In the genomic region with DNA sequence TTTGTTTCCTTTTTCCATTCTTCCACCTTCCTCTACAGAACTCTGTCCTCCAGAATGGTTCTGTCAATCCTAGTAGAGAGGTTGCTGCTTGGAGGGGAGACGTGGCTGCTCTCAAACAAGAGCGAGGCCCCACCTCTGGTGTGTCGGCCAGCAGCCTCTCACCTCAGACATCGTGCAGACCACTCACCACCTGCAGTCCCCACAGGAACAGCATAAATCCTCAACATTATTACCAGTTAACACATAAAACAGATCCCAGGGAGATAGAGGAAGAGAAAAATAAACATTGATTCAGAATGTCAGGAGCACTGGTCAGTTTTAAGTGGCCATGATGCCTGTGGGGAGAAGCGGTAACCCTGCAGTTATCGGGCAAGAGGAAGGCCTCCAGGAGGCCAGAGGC, we compare ENCODE assay signal across 26 cellular contexts.
DNase-seq lines count a peak whose midpoint lies in the region; FAIRE-seq and TF ChIP-seq lines count a peak whose summit lies in the region.
"Had no signal": no experiment of that assay in that cellular context is flagged by ENCODE, and none has a peak within 500 bp of the region (broad histone marks: within the 10 kb centered on the region; RNA-seq: fewer than 3 reads in every experiment).

No MANE protein-coding gene starts in this region.

- DNase-seq in H1 (ENCODE audit: low read depth in 1 of 2, low spot score in 2 of 2) (no peak), sigmoid colon (no peak), immature natural killer cell (no peak)
- no peak for DNase-seq in activated T-helper 1 cell treated with anti-CD3 and anti-CD28 coated beads, Interleukin-12 subunit alpha, Interleukin-12 subunit beta, Interleukin-2, Interleukin-4 antibody, amounts not matched to agents 30 ng/mL and 10 ng/mL and 1 ng/mL, durations not matched to agents 14 hours and 24 hours and 36 hours (ENCODE audit: low spot score)
- no peak for DNase-seq in activated CD4-positive, alpha-beta T cell treated with anti-CD3 and anti-CD28 coated beads, Interleukin-2, amount 50 U/mL, for 48 hours
- DNase-seq: 8988T; ACHN; BE2C; C1 segment of cervical spinal cord; CD4-positive, alpha-beta memory T cell; CD4-positive, CD25-positive, alpha-beta regulatory T cell; CD8-positive, alpha-beta memory T cell; COR-L47; DMS 273 treated with DMSO at 0.1 percent for 48 hours; DMS153; DMS53; DMS79; DND-41; EL; GDM1 had no signal

- H4K8ac ChIP-seq in H1 (ENCODE audit: extremely low read depth, insufficient read depth, low read length): peak overlapping the region; percentile 57; the same call in 1 of the 2 replicates

- no peaks in the 10 kb centered on the region for H3K23me2 ChIP-seq in H1 (ENCODE audit: low read depth, low read length)

- no peak overlapping the region for H2AFZ ChIP-seq in H1 (ENCODE audit: low read length)

- no peak overlapping the region for H4K5ac ChIP-seq in H1 (ENCODE audit: insufficient read length, low read depth, low read length)

- intact Hi-C loops in sigmoid colon (cut with DNase I): loop anchor here (5.0 kb wide), 1 partner anchor 44 kb away; no protein-coding TSS in a partner anchor
- intact Hi-C loops in activated T-helper 1 cell treated with anti-CD3 and anti-CD28 coated beads, Interleukin-12 subunit alpha, Interleukin-12 subunit beta, Interleukin-2, Interleukin-4 antibody, amounts not matched to agents 30 ng/mL and 10 ng/mL and 1 ng/mL, durations not matched to agents 14 hours and 24 hours and 36 hours (cut with micrococcal nuclease): no loop called here

- H3K56ac ChIP-seq in H1 (replicated peaks; ENCODE audit: insufficient read length, low read depth, low read length): no peak overlapping the region

- H3K27ac Mint-ChIP-seq in immature natural killer cell: no peak overlapping the region
- no peak overlapping the region for H3K27ac Mint-ChIP-seq in activated T-helper 1 cell treated with anti-CD3 and anti-CD28 coated beads, Interleukin-12 subunit alpha, Interleukin-12 subunit beta, Interleukin-2, Interleukin-4 antibody, amounts not matched to agents 30 ng/mL and 10 ng/mL and 1 ng/mL, durations not matched to agents 14 hours and 24 hours and 36 hours
- H3K27ac Mint-ChIP-seq: CD14-positive monocyte; CD4-positive, alpha-beta memory T cell; CD4-positive, CD25-positive, alpha-beta regulatory T cell; CD8-positive, alpha-beta memory T cell had no signal

- H3K79me2 ChIP-seq in H1 (ENCODE audit: control insufficient read depth in 1 of 2, insufficient read depth in 2 of 2, low read length in 2 of 2): no peaks in the 10 kb centered on the region

- H3K27me3 ChIP-seq in H1 (replicated peaks in 1 of 4; ENCODE audit: control insufficient read depth in 3 of 4, extremely low read depth in 1 of 4, insufficient read depth in 3 of 4, low read length in 3 of 4) (no peaks in the 10 kb centered on the region), sigmoid colon (no peaks in the 10 kb centered on the region)
- H3K27me3 ChIP-seq: BLaER1 had no signal

- WGBS in H1 (ENCODE audit: extremely low coverage in 1 of 2, insufficient coverage in 1 of 2, insufficient read length in 1 of 2, insufficient replicate concordance in 2 of 2, low coverage in 1 of 2, low lambda C conversion rate in 2 of 2, missing lambda C conversion rate in 1 of 2), 2 experiments: 85% methylated on average over 6 of the region's 6 CpGs; no CpG with 5 or more reads in 1 of the 2 experiments
- 64 to 78% methylated on average over 6 of the region's 6 CpGs for WGBS in sigmoid colon, 2 donors

- no peaks in the 10 kb centered on the region for H3K4me1 Mint-ChIP-seq in immature natural killer cell
- H3K4me1 Mint-ChIP-seq in activated T-helper 1 cell treated with anti-CD3 and anti-CD28 coated beads, Interleukin-12 subunit alpha, Interleukin-12 subunit beta, Interleukin-2, Interleukin-4 antibody, amounts not matched to agents 30 ng/mL and 10 ng/mL and 1 ng/mL, durations not matched to agents 14 hours and 24 hours and 36 hours (ENCODE audit: low read depth): no peaks in the 10 kb centered on the region
- H3K4me1 Mint-ChIP-seq: CD14-positive monocyte; CD4-positive, alpha-beta memory T cell; CD4-positive, CD25-positive, alpha-beta regulatory T cell; CD8-positive, alpha-beta memory T cell had no signal

- H3K4me1 ChIP-seq in H1 (replicated peaks in 1 of 4; ENCODE audit: control insufficient read depth in 3 of 4, insufficient read depth in 4 of 4, low read length in 3 of 4) (no peaks in the 10 kb centered on the region), sigmoid colon (peaks cover 0 to 45% (median 31%) of the 10 kb centered on the region in 4 donors)
- H3K4me1 ChIP-seq: BE2C, BLaER1 had no signal

- H3K79me1 ChIP-seq in H1 (ENCODE audit: low read depth, low read length): no peaks in the 10 kb centered on the region

- H3K14ac ChIP-seq in H1 (ENCODE audit: insufficient read length): no peak overlapping the region

- peaks cover 0 to 5% (median 0%) of the 10 kb centered on the region in 3 donors for H3K36me3 Mint-ChIP-seq in immature natural killer cell
- no peaks in the 10 kb centered on the region for H3K36me3 Mint-ChIP-seq in activated T-helper 1 cell treated with anti-CD3 and anti-CD28 coated beads, Interleukin-12 subunit alpha, Interleukin-12 subunit beta, Interleukin-2, Interleukin-4 antibody, amounts not matched to agents 30 ng/mL and 10 ng/mL and 1 ng/mL, durations not matched to agents 14 hours and 24 hours and 36 hours (ENCODE audit: low read depth)
- H3K36me3 Mint-ChIP-seq: CD14-positive monocyte; CD4-positive, alpha-beta memory T cell; CD4-positive, CD25-positive, alpha-beta regulatory T cell; CD8-positive, alpha-beta memory T cell had no signal

- H4K91ac ChIP-seq in H1 (replicated peaks; ENCODE audit: insufficient read length, low read length): no peak overlapping the region

- H3K4me3 ChIP-seq in H1 (ENCODE audit: extremely low read depth in 1 of 4, insufficient read depth in 2 of 4, low read depth in 3 of 4, low read length in 4 of 4) (no peak overlapping the region), sigmoid colon (no peak overlapping the region)
- H3K4me3 ChIP-seq: BLaER1, GM12878 had no signal

- no peak overlapping the region for H2BK12ac ChIP-seq in H1 (ENCODE audit: low read depth, low read length)

- H3K9me3 ChIP-seq in H1 (ENCODE audit: insufficient read depth in 2 of 2, low read depth in 1 of 2, low read length in 1 of 2): peaks cover 46 to 60% of the 10 kb centered on the region in 2 experiments
- H3K9me3 ChIP-seq in sigmoid colon: peaks cover 0 to 6% (median 0%) of the 10 kb centered on the region in 4 donors
- H3K9me3 ChIP-seq: BE2C had no signal

- TF ChIP-seq CTCF in H1 (IDR thresholded peaks at IDR 0.05; ENCODE audit: control extremely low read depth in 1 of 3, insufficient read depth in 1 of 3, low read depth in 1 of 3, low read length in 3 of 3) (no peak), sigmoid colon (IDR thresholded peaks at IDR 0.05) (no peak)

- H2BK15ac ChIP-seq in H1 (ENCODE audit: low read length): no peak overlapping the region

- no peak for TF ChIP-seq RAD21 in H1 (IDR thresholded peaks at IDR 0.05 in 1 of 2, conservative IDR thresholded peaks at IDR 0.05 in 1 of 2; ENCODE audit: low read depth in 2 of 2, low read length in 2 of 2)

- no peak overlapping the region for H3K23ac ChIP-seq in H1 (ENCODE audit: insufficient read length)

- POLR2A ChIA-PET in H1 (lab: Charles Lee; ENCODE audit: partially characterized antibody): no interaction called here

- no peak overlapping the region for H3K9ac ChIP-seq in H1 (replicated peaks in 1 of 4; ENCODE audit: extremely low read depth in 1 of 4, low read depth in 3 of 4, low read length in 3 of 4)
- H3K9ac ChIP-seq: BLaER1 had no signal

- H3K27me3 Mint-ChIP-seq in immature natural killer cell (ENCODE audit: low read depth in 3 of 3): peaks cover 0 to 7% (median 0%) of the 10 kb centered on the region in 3 donors
- no peaks in the 10 kb centered on the region for H3K27me3 Mint-ChIP-seq in activated T-helper 1 cell treated with anti-CD3 and anti-CD28 coated beads, Interleukin-12 subunit alpha, Interleukin-12 subunit beta, Interleukin-2, Interleukin-4 antibody, amounts not matched to agents 30 ng/mL and 10 ng/mL and 1 ng/mL, durations not matched to agents 14 hours and 24 hours and 36 hours (ENCODE audit: insufficient read depth)
- H3K27me3 Mint-ChIP-seq: CD4-positive, alpha-beta memory T cell; CD8-positive, alpha-beta memory T cell had no signal

- no peak overlapping the region for H2BK120ac ChIP-seq in H1 (replicated peaks; ENCODE audit: low read depth, low read length)

- H3K18ac ChIP-seq in H1 (ENCODE audit: extremely low read depth, low read length): no peak overlapping the region

- TF ChIP-seq POLR2A in H1 (IDR thresholded peaks at IDR 0.05; ENCODE audit: control extremely low read depth in 1 of 2, low read depth in 2 of 2, low read length in 2 of 2): no peak
- no peak for TF ChIP-seq POLR2A in sigmoid colon (IDR thresholded peaks at IDR 0.05)

- no peak overlapping the region for H2AK5ac ChIP-seq in H1 (ENCODE audit: low read depth, low read length)

- peaks cover 20 to 49% (median 33%) of the 10 kb centered on the region in 6 donors for H3K9me3 Mint-ChIP-seq in immature natural killer cell
- peaks cover 52% of the 10 kb centered on the region for H3K9me3 Mint-ChIP-seq in activated T-helper 1 cell treated with anti-CD3 and anti-CD28 coated beads, Interleukin-12 subunit alpha, Interleukin-12 subunit beta, Interleukin-2, Interleukin-4 antibody, amounts not matched to agents 30 ng/mL and 10 ng/mL and 1 ng/mL, durations not matched to agents 14 hours and 24 hours and 36 hours

- no peak for FAIRE-seq in H1 (lab: Jason Lieb, UNC)
- FAIRE-seq: A204.1, GM12878, GM12892, GM18507 had no signal

- H3K4me3 Mint-ChIP-seq in immature natural killer cell: no peak overlapping the region
- no peak overlapping the region for H3K4me3 Mint-ChIP-seq in activated T-helper 1 cell treated with anti-CD3 and anti-CD28 coated beads, Interleukin-12 subunit alpha, Interleukin-12 subunit beta, Interleukin-2, Interleukin-4 antibody, amounts not matched to agents 30 ng/mL and 10 ng/mL and 1 ng/mL, durations not matched to agents 14 hours and 24 hours and 36 hours
- H3K4me3 Mint-ChIP-seq: CD14-positive monocyte; CD4-positive, alpha-beta memory T cell; CD4-positive, CD25-positive, alpha-beta regulatory T cell; CD8-positive, alpha-beta memory T cell had no signal

- H3K36me3 ChIP-seq in H1 (ENCODE audit: control insufficient read depth in 2 of 4, insufficient read depth in 4 of 4, low read length in 3 of 4): no peaks in the 10 kb centered on the region
- no peaks in the 10 kb centered on the region for H3K36me3 ChIP-seq in sigmoid colon
- H3K36me3 ChIP-seq: BE2C, BLaER1 had no signal

- no peak overlapping the region for H3K4ac ChIP-seq in H1 (replicated peaks; ENCODE audit: insufficient read length, low read depth, low read length)

- no peak overlapping the region for H3K4me2 ChIP-seq in H1 (ENCODE audit: insufficient read depth in 1 of 2, low read depth in 2 of 2, low read length in 2 of 2)
- H3K4me2 ChIP-seq: BLaER1 had no signal

- H2BK5ac ChIP-seq in H1 (ENCODE audit: low read depth, low read length): no peak overlapping the region

- TF ChIP-seq EP300 in H1 (IDR thresholded peaks at IDR 0.05; ENCODE audit: borderline replicate concordance in 1 of 2, low read depth in 2 of 2, low read length in 2 of 2) (no peak), sigmoid colon (IDR thresholded peaks at IDR 0.05) (no peak)

- CTCF ChIA-PET in H1 (lab: Charles Lee; ENCODE audit: partially characterized antibody): no interaction called here

- H4K20me1 ChIP-seq in H1 (replicated peaks in 1 of 2; ENCODE audit: control insufficient read depth in 1 of 2, insufficient read depth in 2 of 2, low read length in 2 of 2): no peaks in the 10 kb centered on the region
- H4K20me1 ChIP-seq: BLaER1 had no signal

- no peak overlapping the region for H2BK20ac ChIP-seq in H1 (ENCODE audit: low read length)

- H3K27ac ChIP-seq in H1 (ENCODE audit: low read depth, low read length) (no peak overlapping the region), sigmoid colon (peak overlapping the region in 3 of 4 donors; percentile 51 to 61 (median 61))
- H3K27ac ChIP-seq: BLaER1 had no signal
